ENCODE assay signal across 11 cellular contexts in the genomic region with DNA sequence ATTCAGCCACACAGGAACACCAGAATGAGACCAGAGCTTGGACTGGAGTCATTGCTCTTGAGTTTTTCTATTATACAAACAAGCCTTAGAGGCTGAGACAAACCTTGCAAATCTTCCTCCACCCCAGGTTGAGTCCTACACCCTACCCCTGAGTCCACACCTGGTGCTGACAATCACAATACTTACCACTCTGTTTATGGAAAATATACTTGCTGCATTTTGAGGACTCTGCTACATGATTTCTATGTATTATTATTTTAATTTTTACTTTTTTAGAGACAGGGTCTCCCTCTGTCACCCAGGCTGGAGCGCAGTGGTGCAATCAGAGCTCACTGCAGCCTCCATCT.
"Had no signal": no experiment of that assay in that cellular context is flagged by ENCODE, and none has a peak within 500 bp of the region (broad histone marks: within the 10 kb centered on the region; RNA-seq: fewer than 3 reads in every experiment).

No MANE protein-coding gene starts in this region.

- H3K27me3 Mint-ChIP-seq: T-cell had no signal

- H3K4me3 Mint-ChIP-seq: activated T-helper 17 cell treated with anti-CD3 and anti-CD28 coated beads, Interleukin-2, amount 50 U/mL, for 72 hours; naive B cell; T-cell had no signal

- H3K36me3 Mint-ChIP-seq: naive B cell, T-cell had no signal

- H3K27ac ChIP-seq: esophagus muscularis mucosa, left ventricle myocardium inferior, right atrium auricular region, skin epidermis had no signal

- H3K9me3 Mint-ChIP-seq: activated T-helper 17 cell treated with anti-CD3 and anti-CD28 coated beads, Interleukin-2, amount 50 U/mL, for 72 hours; T-cell had no signal

- H3K4me1 Mint-ChIP-seq: naive B cell, T-cell had no signal

- DNase-seq: activated CD4-positive, CD25-positive, alpha-beta regulatory T cell treated with anti-CD3 and anti-CD28 coated beads, Interleukin-2, amount 50 U/mL, for 72 hours; naive B cell; stimulated activated CD4-positive, alpha-beta T cell treated with anti-CD3 and anti-CD28 coated beads, Interleukin-4, amount 100 ng/mL, for 4 hours; stimulated activated naive CD4-positive, alpha-beta T cell treated with Interleukin-2 at 50 U/mL for 16 hours; T1000 had no signal

- H3K27ac Mint-ChIP-seq: activated T-helper 17 cell treated with anti-CD3 and anti-CD28 coated beads, Interleukin-2, amount 50 U/mL, for 72 hours; naive B cell; T-cell had no signal
